Comparison of ENCODE assay signal across 26 cellular contexts in the genomic region with DNA sequence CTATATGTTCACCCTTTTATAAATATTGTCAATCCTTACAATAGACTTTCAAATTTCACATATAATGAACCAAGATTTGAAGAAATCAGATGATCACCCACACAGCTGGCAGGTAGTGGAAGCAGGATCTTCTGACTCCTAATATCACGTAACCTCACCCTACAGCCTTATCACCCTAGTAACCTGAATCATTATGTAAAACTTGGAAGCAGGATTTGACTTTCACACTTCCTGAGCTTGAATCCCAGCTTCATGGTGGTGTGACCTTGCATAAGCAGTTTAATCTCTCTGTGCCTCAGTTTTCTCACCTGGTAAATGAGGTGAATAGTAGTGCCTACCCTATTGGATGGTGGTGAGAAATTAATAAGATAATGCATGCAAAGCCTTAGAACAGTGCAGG. TPM values are rescaled to one million over a fixed set of nuclear protein-coding genes. Genes with fewer than 3 reads are reported as not detected.
"Had no signal": no experiment of that assay in that cellular context is flagged by ENCODE, and none has a peak within 500 bp of the region (broad histone marks: within the 10 kb centered on the region; RNA-seq: fewer than 3 reads in every experiment).

No MANE protein-coding gene starts in this region.

- H3K36me3 ChIP-seq: adrenal gland, breast epithelium, WERI-Rb-1 had no signal

- FAIRE-seq: frontal cortex had no signal

- H3K27me3 ChIP-seq: adrenal gland, breast epithelium, dorsolateral prefrontal cortex had no signal

- H3K4me1 ChIP-seq: adrenal gland, breast epithelium had no signal

- DNase-seq: activated B cell treated with CpG ODN at 0.5 μM for 24 hours; activated CD4-positive, alpha-beta T cell treated with anti-CD3 and anti-CD28 coated beads for 48 hours; activated CD4-positive, alpha-beta T cell treated with anti-CD3 and anti-CD28 coated beads, Interleukin-2, amount 50 U/mL, for 1 hour; activated CD4-positive, alpha-beta T cell treated with anti-CD3 and anti-CD28 coated beads, Interleukin-2, amount 50 U/mL, for 48 hours; activated CD8-positive, alpha-beta memory T cell treated with anti-CD3 and anti-CD28 coated beads for 24 hours; activated CD8-positive, alpha-beta T cell treated with anti-CD3 and anti-CD28 coated beads for 36 hours; activated effector memory CD4-positive, alpha-beta T cell treated with anti-CD3 and anti-CD28 coated beads, Interleukin-2, amount 50 U/mL, for 16 hours; activated naive CD4-positive, alpha-beta T cell treated with anti-CD3 and anti-CD28 coated beads for 36 hours; activated naive CD8-positive, alpha-beta T cell treated with anti-CD3 and anti-CD28 coated beads for 36 hours; activated naive CD8-positive, alpha-beta T cell treated with anti-CD3 and anti-CD28 coated beads, Interleukin-2, amount 50 U/mL, for 24 hours; activated T-cell treated with anti-CD3 and anti-CD28 coated beads, Interleukin-2, amount 50 U/mL, for 4 hours; adrenal gland; amygdala; aorta; dorsolateral prefrontal cortex; effector memory CD4-positive, alpha-beta T cell; endodermal cell; head of caudate nucleus; T-helper 1 cell; T-helper 17 cell; T1000; WERI-Rb-1 had no signal

- H3K4me3 ChIP-seq: adrenal gland, breast epithelium, coronary artery, dorsolateral prefrontal cortex had no signal

- H3K27ac ChIP-seq: adrenal gland, breast epithelium, coronary artery, dorsolateral prefrontal cortex, WERI-Rb-1 had no signal

RNA-seq across cellular contexts. Expression of a gene that starts 16.4 kb away (rescaled TPM):
- total RNA-seq: activated B cell treated with CpG ODN at 0.5 μM for 24 hours; activated T-helper 17 cell treated with anti-CD3 and anti-CD28 coated beads, Interleukin-2, amount 50 U/mL, for 72 hours had no signal
